In genomic region chr5:113031132-113031531, GRCh38 we compare ENCODE assay signal across 1 cellular context.
TF ChIP-seq lines count a peak whose summit lies in the region.

No MANE protein-coding gene starts in this region.

TF ChIP-seq in GM12878, 131 proteins besides CTCF, POLR2A, EP300 and RAD21:
- no peak for TF ChIP-seq CHD1 (IDR thresholded peaks at IDR 0.05; ENCODE audit: low read depth, low read length)
- no peak for TF ChIP-seq FOS (IDR thresholded peaks at IDR 0.05; ENCODE audit: borderline replicate concordance, extremely low read depth, insufficient read length)
- no peak for TF ChIP-seq GABPA (IDR thresholded peaks at IDR 0.05; ENCODE audit: low read depth)
- TF ChIP-seq PML (IDR thresholded peaks at IDR 0.05; ENCODE audit: low read length) = no peak
- TF ChIP-seq CEBPB (IDR thresholded peaks at IDR 0.05; ENCODE audit: borderline replicate concordance in 1 of 2, low read depth in 2 of 2, low read length in 2 of 2) = no peak
- no peak for TF ChIP-seq ETV6 (conservative IDR thresholded peaks at IDR 0.05 in 1 of 2, IDR thresholded peaks at IDR 0.05 in 1 of 2; ENCODE audit: borderline replicate concordance in 1 of 2, low read depth in 1 of 2)
- TF ChIP-seq KDM1A (IDR thresholded peaks at IDR 0.05; ENCODE audit: borderline replicate concordance) = no peak
